ENCODE assay signal across 1 cellular context in genomic region chr1:85555867-85556577, GRCh38.
TF ChIP-seq lines count a peak whose summit lies in the region.

No MANE protein-coding gene starts in this region.

TF ChIP-seq in HEK293, 187 proteins besides CTCF, POLR2A, EP300 and RAD21:
- TF ChIP-seq ZFHX2 (tag by site-specific recombination; conservative IDR thresholded peaks at IDR 0.05) (0 out of 2 replicates have a peak, but pooled peaks have one; percentile 31), EGR2 (tag by site-specific recombination; IDR thresholded peaks at IDR 0.05; ENCODE audit: low read depth) (peak; percentile 63), KLF1 (tag by site-specific recombination; IDR thresholded peaks at IDR 0.05) (no peak)
